In genomic region chr16:18280289-18280688, GRCh38 we compare ENCODE assay signal across 6 cellular contexts. TPM values are rescaled to one million over a fixed set of nuclear protein-coding genes. Genes with fewer than 3 reads are reported as not detected.
"Had no signal": no experiment of that assay in that cellular context is flagged by ENCODE, and none has a peak within 500 bp of the region (broad histone marks: within the 10 kb centered on the region; RNA-seq: fewer than 3 reads in every experiment).

No MANE protein-coding gene starts in this region.

RNA-seq across cellular contexts. Expression of gene NPIPA8, which starts 56.2 kb away (rescaled TPM):
- total RNA-seq: PC-3, PC-9, Right ventricle myocardium superior, RPMI7951, SJSA1, SK-MEL-5 had no signal
